Comparison of ENCODE assay signal across 9 cellular contexts in genomic region chr14:68295316-68295816, GRCh38.
DNase-seq lines count a peak whose midpoint lies in the region; ATAC-seq and TF ChIP-seq lines count a peak whose summit lies in the region.
"Had no signal": no experiment of that assay in that cellular context is flagged by ENCODE, and none has a peak within 500 bp of the region (broad histone marks: within the 10 kb centered on the region; RNA-seq: fewer than 3 reads in every experiment).

No MANE protein-coding gene starts in this region.

- no peak for TF ChIP-seq EP300 in upper lobe of left lung (IDR thresholded peaks at IDR 0.05)

- 24 to 38% (median 34%) methylated on average over 7 to 8 of the region's 8 CpGs for WGBS in adrenal gland, 4 donors
- WGBS in upper lobe of left lung, 2 donors = 83 to 84% methylated on average over 8 of the region's 8 CpGs

- ATAC-seq in memory B cell (ENCODE audit: low read depth) = no peak
- ATAC-seq in upper lobe of left lung (ENCODE audit: low FRiP score in 2 of 2) = peak; percentile 15 to 66
- ATAC-seq in HG03039 (IDR thresholded peaks at IDR 0.05; ENCODE audit: unreplicated experiment) = no peak
- no peak for ATAC-seq in GM21723 (IDR thresholded peaks at IDR 0.05; ENCODE audit: unreplicated experiment)
- ATAC-seq in HG02884 (IDR thresholded peaks at IDR 0.05; ENCODE audit: unreplicated experiment) = no peak

- peaks cover 45% of the 10 kb centered on the region for H3K4me1 Mint-ChIP-seq in memory B cell

- H3K4me1 ChIP-seq in adrenal gland (replicated peaks in 1 of 2) (peaks cover 17 to 36% of the 10 kb centered on the region in 2 donors), upper lobe of left lung (peaks cover 4 to 22% (median 11%) of the 10 kb centered on the region in 4 donors)

- no peak for TF ChIP-seq CTCF in adrenal gland (IDR thresholded peaks at IDR 0.05)
- no peak for TF ChIP-seq CTCF in upper lobe of left lung (IDR thresholded peaks at IDR 0.05)

- no peaks in the 10 kb centered on the region for H3K9me3 Mint-ChIP-seq in memory B cell

- no peaks in the 10 kb centered on the region for H3K27me3 Mint-ChIP-seq in memory B cell

- H3K27me3 ChIP-seq in adrenal gland (no peaks in the 10 kb centered on the region), upper lobe of left lung (no peaks in the 10 kb centered on the region)
- H3K27me3 ChIP-seq: Peyer's patch had no signal

- intact Hi-C loops in adrenal gland (cut with DNase I) = no loop called here

- H3K36me3 ChIP-seq in adrenal gland (replicated peaks in 1 of 2) = no peaks in the 10 kb centered on the region
- H3K36me3 ChIP-seq in upper lobe of left lung = no peaks in the 10 kb centered on the region
- H3K36me3 ChIP-seq: Peyer's patch had no signal

- H3K27ac Mint-ChIP-seq in memory B cell = peak overlapping the region; percentile 91

- peak overlapping the region in 2 of 5 donors; percentile 38 to 84 for H3K27ac ChIP-seq in adrenal gland
- H3K27ac ChIP-seq in upper lobe of left lung = no peak overlapping the region

- no peak overlapping the region for H3K4me3 Mint-ChIP-seq in memory B cell

- H3K9me3 ChIP-seq in adrenal gland (replicated peaks in 1 of 3) (no peaks in the 10 kb centered on the region), upper lobe of left lung (no peaks in the 10 kb centered on the region)
- H3K9me3 ChIP-seq: Peyer's patch had no signal

- H3K4me3 ChIP-seq in adrenal gland (no peak overlapping the region), upper lobe of left lung (no peak overlapping the region)
- H3K4me3 ChIP-seq: Peyer's patch had no signal

- TF ChIP-seq POLR2A in adrenal gland (IDR thresholded peaks at IDR 0.05) (no peak), upper lobe of left lung (IDR thresholded peaks at IDR 0.05) (no peak)

- peaks cover 4% of the 10 kb centered on the region for H3K36me3 Mint-ChIP-seq in memory B cell

- peak; percentile 18 for DNase-seq in LoVo (ENCODE audit: low spot score)
- DNase-seq in adrenal gland = peak; percentile 40 to 90 (median 76)
- no peak for DNase-seq in memory B cell (ENCODE audit: low spot score in 2 of 2)
- no peak for DNase-seq in upper lobe of left lung
- DNase-seq: MM.1S had no signal

Comparison
In these comparisons a context has a peak if more than half of its experiments do, and no peak if none do; other contexts are left out.
1. DNase-seq: peak in LoVo (single experiment) and adrenal gland (7 of 7); none in memory B cell (0 of 2) and upper lobe of left lung (0 of 2).
2. ATAC-seq: peak in upper lobe of left lung (2 of 2); none in memory B cell (single experiment), HG03039 (single experiment), GM21723 (single experiment) and HG02884 (single experiment).